22 cellular contexts compared by ENCODE assay signal in genomic region chr12:1022032-1022970, GRCh38.
"Had no signal": no experiment of that assay in that cellular context is flagged by ENCODE, and none has a peak within 500 bp of the region (broad histone marks: within the 10 kb centered on the region; RNA-seq: fewer than 3 reads in every experiment).

No MANE protein-coding gene starts in this region.

- H3K27ac ChIP-seq: ascending aorta, body of pancreas, SK-N-MC, VCaP had no signal

- H3K27me3 ChIP-seq: ascending aorta, body of pancreas had no signal

- ATAC-seq: activated CD4-positive, alpha-beta T cell treated with anti-CD3 and anti-CD28 coated beads for 36 hours; body of pancreas; T-cell had no signal

- H3K9me3 ChIP-seq: ascending aorta, body of pancreas had no signal

- DNase-seq: activated CD4-positive, alpha-beta memory T cell treated with anti-CD3 and anti-CD28 coated beads, Interleukin-2, amount 10 ng/mL, durations not matched to agents 7 days and 5 days; activated CD4-positive, alpha-beta T cell treated with anti-CD3 and anti-CD28 coated beads for 36 hours; activated CD4-positive, alpha-beta T cell treated with anti-CD3 and anti-CD28 coated beads, Interleukin-2, amount 50 U/mL, for 1 hour; activated naive CD4-positive, alpha-beta T cell treated with anti-CD3 and anti-CD28 coated beads, Interleukin-2, amount 50 U/mL, for 16 hours; activated naive CD8-positive, alpha-beta T cell treated with anti-CD3 and anti-CD28 coated beads, Interleukin-2, amount 10 ng/mL, durations not matched to agents 7 days and 5 days; amniotic stem cell; body of pancreas; KG1; MV-4-11; NCI-H1105; NCI-H1436; NCI-H1694 treated with DMSO at 0.1 percent for 48 hours; NCI-H2029 treated with DMSO at 0.1 percent for 48 hours; NCI-H345; NCI-H510A; NCI-H526 treated with DMSO at 0.1 percent for 48 hours; NCI-H82; T-cell had no signal

- FAIRE-seq: bronchial epithelial cell had no signal

- H3K4me1 ChIP-seq: ascending aorta, body of pancreas had no signal

- H3K4me3 ChIP-seq: ascending aorta, body of pancreas, SK-N-MC had no signal
